In the genomic region with DNA sequence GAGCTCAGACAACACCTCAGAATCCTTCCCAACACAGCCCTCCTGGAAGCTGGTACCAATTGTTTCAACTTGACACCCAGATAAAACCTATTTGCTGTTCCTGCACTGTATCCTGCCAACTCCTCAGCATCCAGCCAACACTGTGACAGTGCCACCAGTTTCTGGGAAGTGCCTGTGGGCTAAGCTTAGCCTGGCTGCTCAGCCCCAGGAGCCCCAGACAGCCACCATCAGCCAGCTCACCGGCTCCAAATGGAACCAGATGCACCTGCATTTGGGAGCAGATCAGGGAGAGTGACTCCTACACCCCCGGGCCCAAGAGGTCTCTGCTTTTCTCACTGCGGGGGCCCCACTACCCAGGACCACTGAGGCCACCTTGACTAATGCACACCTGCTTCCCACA, we compare ENCODE assay signal across 16 cellular contexts.
"Had no signal": no experiment of that assay in that cellular context is flagged by ENCODE, and none has a peak within 500 bp of the region (broad histone marks: within the 10 kb centered on the region; RNA-seq: fewer than 3 reads in every experiment).

No MANE protein-coding gene starts in this region.

- H3K36me3 ChIP-seq: left lung, transverse colon, vagina had no signal

- ATAC-seq: left lung, natural killer cell, T-cell had no signal

- H3K27me3 Mint-ChIP-seq: T-cell had no signal

- DNase-seq: activated CD4-positive, alpha-beta T cell treated with anti-CD3 and anti-CD28 coated beads, Interleukin-2, amount 10 ng/mL, durations not matched to agents 7 days and 5 days; activated CD8-positive, alpha-beta memory T cell treated with anti-CD3 and anti-CD28 coated beads, Interleukin-2, amount 50 U/mL, for 48 hours; activated naive CD8-positive, alpha-beta T cell treated with anti-CD3 and anti-CD28 coated beads, Interleukin-2, amount 10 ng/mL, durations not matched to agents 7 days and 5 days; cerebellar nuclear complex; effector CD8-positive, alpha-beta T cell; foreskin fibroblast; left lung; mesendoderm; natural killer cell; stimulated activated CD4-positive, alpha-beta T cell treated with anti-CD3 and anti-CD28 coated beads, Interleukin-12 subunit alpha, Interleukin-12 subunit beta, amount 100 ng/mL, for 4 hours; stimulated activated CD4-positive, alpha-beta T cell treated with anti-CD3 and anti-CD28 coated beads, Interleukin-2, amount 100 ng/mL, for 24 hours; T-cell; T-helper 9 cell; transverse colon had no signal

- H3K9me3 ChIP-seq: left lung, transverse colon, vagina had no signal

- H3K27ac Mint-ChIP-seq: activated CD4-positive, alpha-beta T cell treated with anti-CD3 and anti-CD28 coated beads, Interleukin-2, amount 10 ng/mL, durations not matched to agents 7 days and 5 days; activated naive CD8-positive, alpha-beta T cell treated with anti-CD3 and anti-CD28 coated beads, Interleukin-2, amount 10 ng/mL, durations not matched to agents 7 days and 5 days; activated T-helper 1 cell treated with anti-CD3 and anti-CD28 coated beads, Interleukin-12 subunit alpha, Interleukin-12 subunit beta, Interleukin-2, Interleukin-4 antibody, amounts not matched to agents 30 ng/mL and 10 ng/mL and 1 ng/mL, durations not matched to agents 14 hours and 24 hours and 36 hours; natural killer cell; T-cell had no signal

- H3K4me3 Mint-ChIP-seq: activated CD4-positive, alpha-beta T cell treated with anti-CD3 and anti-CD28 coated beads, Interleukin-2, amount 10 ng/mL, durations not matched to agents 7 days and 5 days; activated naive CD8-positive, alpha-beta T cell treated with anti-CD3 and anti-CD28 coated beads, Interleukin-2, amount 10 ng/mL, durations not matched to agents 7 days and 5 days; activated T-helper 1 cell treated with anti-CD3 and anti-CD28 coated beads, Interleukin-12 subunit alpha, Interleukin-12 subunit beta, Interleukin-2, Interleukin-4 antibody, amounts not matched to agents 30 ng/mL and 10 ng/mL and 1 ng/mL, durations not matched to agents 14 hours and 24 hours and 36 hours; natural killer cell; T-cell had no signal

- H3K27me3 ChIP-seq: left lung, transverse colon, vagina had no signal

- H3K36me3 Mint-ChIP-seq: activated naive CD8-positive, alpha-beta T cell treated with anti-CD3 and anti-CD28 coated beads, Interleukin-2, amount 10 ng/mL, durations not matched to agents 7 days and 5 days; natural killer cell; T-cell had no signal

- H3K9me3 Mint-ChIP-seq: activated CD4-positive, alpha-beta T cell treated with anti-CD3 and anti-CD28 coated beads, Interleukin-2, amount 10 ng/mL, durations not matched to agents 7 days and 5 days; activated naive CD8-positive, alpha-beta T cell treated with anti-CD3 and anti-CD28 coated beads, Interleukin-2, amount 10 ng/mL, durations not matched to agents 7 days and 5 days; activated T-helper 1 cell treated with anti-CD3 and anti-CD28 coated beads, Interleukin-12 subunit alpha, Interleukin-12 subunit beta, Interleukin-2, Interleukin-4 antibody, amounts not matched to agents 30 ng/mL and 10 ng/mL and 1 ng/mL, durations not matched to agents 14 hours and 24 hours and 36 hours; natural killer cell; T-cell had no signal

- H3K4me1 Mint-ChIP-seq: natural killer cell, T-cell had no signal

- H3K4me3 ChIP-seq: left lung, transverse colon, vagina had no signal

- H3K27ac ChIP-seq: left lung, transverse colon, vagina had no signal
